ENCODE assay signal across 8 cellular contexts in the genomic region with DNA sequence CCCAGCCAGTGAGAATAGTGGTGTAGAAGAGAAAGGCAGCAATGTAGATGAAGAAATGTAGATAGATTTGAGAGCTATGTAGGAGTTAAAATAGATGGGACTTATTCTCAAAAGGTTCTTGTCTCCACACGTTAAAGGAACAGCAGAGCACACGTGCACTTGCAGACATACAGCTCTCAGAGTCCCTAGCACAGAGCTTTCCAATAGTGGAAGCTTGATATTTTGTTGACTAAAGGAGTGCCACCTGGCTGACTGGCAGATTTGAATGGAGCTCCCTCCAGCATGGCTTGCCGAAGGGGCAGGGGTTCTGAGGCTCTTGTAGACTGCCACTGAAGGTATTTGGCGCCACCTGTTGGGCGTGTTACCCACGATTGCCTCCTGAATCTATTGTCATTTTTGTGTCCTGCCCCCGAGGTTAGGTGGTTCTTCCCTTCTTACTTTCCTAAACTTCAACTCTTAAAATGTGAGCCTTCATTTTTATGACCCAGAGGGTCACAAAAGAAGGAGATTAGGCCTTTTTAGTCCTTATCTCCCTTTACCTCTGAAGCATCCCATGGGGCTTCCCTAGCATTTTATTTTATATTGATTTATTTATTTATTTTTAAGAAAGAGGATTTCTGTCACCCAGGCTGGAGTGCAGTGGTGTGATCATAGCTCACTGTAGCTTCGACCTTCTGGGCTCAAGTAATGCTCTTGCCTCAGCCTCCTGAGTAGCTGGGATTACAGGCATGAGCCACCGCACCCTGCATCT. TPM values are rescaled to one million over a fixed set of nuclear protein-coding genes. Genes with fewer than 3 reads are reported as not detected.
A peak's percentile ranks its signal among the peaks of the same experiment; 100 is the strongest.
DNase-seq lines count a peak whose midpoint lies in the region; ATAC-seq and TF ChIP-seq lines count a peak whose summit lies in the region.

No MANE protein-coding gene starts in this region.

- H3K27me3 ChIP-seq in left lung = no peaks in the 10 kb centered on the region

- H3K9me3 ChIP-seq in left lung = no peaks in the 10 kb centered on the region

- peak overlapping the region in 1 of 2 donors; percentile 55 for H3K27ac ChIP-seq in left lung

- ATAC-seq in HG03378 (IDR thresholded peaks at IDR 0.05; ENCODE audit: unreplicated experiment) = peak; percentile 51
- peak; percentile 94 for ATAC-seq in left lung
- no peak for ATAC-seq in HG03139 (IDR thresholded peaks at IDR 0.05; ENCODE audit: unreplicated experiment)

- intact Hi-C loops in left lung (cut with DNase I) = loop anchor here (5.0 to 10.0 kb wide), 2 partner anchors 50 to 98 kb away; no protein-coding TSS in a partner anchor

- H3K4me1 ChIP-seq in left lung = peaks cover 0 to 29% of the 10 kb centered on the region in 2 donors

- peak; percentile 84 for DNase-seq in EL
- DNase-seq in NCI-H524 treated with DMSO at 0.1 percent for 48 hours (lab: John Stamatoyannopoulos, UW) = peak; percentile 71
- DNase-seq in activated CD4-positive, alpha-beta T cell treated with anti-CD3 and anti-CD28 coated beads for 24 hours (ENCODE audit: low read depth in 2 of 2) = peak; percentile 85 to 90
- DNase-seq in cerebellum (ENCODE audit: low spot score) = peak; percentile 86
- peak; percentile 87 to 92 for DNase-seq in left lung
- DNase-seq in stimulated activated CD4-positive, alpha-beta T cell treated with anti-CD3 and anti-CD28 coated beads, TNF-alpha, amount 100 ng/mL, for 1 hour (ENCODE audit: low read depth in 3 of 3, low spot score in 1 of 3) = peak in 2 of 3 donors; percentile 75 to 90

- no peak overlapping the region for H3K4me3 ChIP-seq in left lung

- TF ChIP-seq CTCF in left lung (IDR thresholded peaks at IDR 0.05) = peak; percentile 72 to 74

- H3K36me3 ChIP-seq in left lung = peaks cover 7 to 26% of the 10 kb centered on the region in 2 donors

RNA-seq across cellular contexts. Expression of a gene that starts 16.4 kb away (rescaled TPM):
- total RNA-seq in cerebellum (77.4 TPM), left lung (100 to 1,000 TPM; 125 to 174 TPM)

RNA-seq across cellular contexts. Expression of a gene that starts 24.6 kb away (rescaled TPM):
- total RNA-seq in cerebellum = 1.1 TPM
- total RNA-seq in left lung = 10 to 100 TPM; 15.3 to 20.6 TPM

RNA-seq across cellular contexts. Expression of a gene that starts 31.9 kb away (rescaled TPM):
- total RNA-seq in cerebellum = 0.73 TPM
- total RNA-seq in left lung = 100 to 1,000 TPM; 128 to 159 TPM

RNA-seq across cellular contexts. Expression of a gene that starts 44.0 kb away (rescaled TPM):
- 1.5 TPM for total RNA-seq in cerebellum
- 10 to 100 TPM; 59.0 to 91.0 TPM for total RNA-seq in left lung

Comparison
In these comparisons a context has a peak if more than half of its experiments do, and no peak if none do; other contexts are left out.
1. RNA of a gene that starts 31.9 kb away (total RNA-seq): 128 to 159 TPM in left lung; 0.73 TPM in cerebellum (single experiment); every median in the first group is over 10 times any median in the second.
2. Peak in every context shown above with its lines, with median percentiles within 50 percentile points of each other: DNase-seq.